In genomic region chr2:128797937-128798336, GRCh38 we compare ENCODE assay signal across 11 cellular contexts.
DNase-seq lines count a peak whose midpoint lies in the region; ATAC-seq and TF ChIP-seq lines count a peak whose summit lies in the region.
"Had no signal": no experiment of that assay in that cellular context is flagged by ENCODE, and none has a peak within 500 bp of the region (broad histone marks: within the 10 kb centered on the region; RNA-seq: fewer than 3 reads in every experiment).

No MANE protein-coding gene starts in this region.

- ATAC-seq in GM18870 (IDR thresholded peaks at IDR 0.05; ENCODE audit: unreplicated experiment) (peak; percentile 74), GM21529 (IDR thresholded peaks at IDR 0.05; ENCODE audit: unreplicated experiment) (peak; percentile 89), HG03354 (IDR thresholded peaks at IDR 0.05; ENCODE audit: poor library complexity, severe bottlenecking, unreplicated experiment) (peak; percentile 59), PC-3 (no peak)
- ATAC-seq: naive thymus-derived CD4-positive, alpha-beta T cell had no signal

- no peaks in the 10 kb centered on the region for H3K9me2 ChIP-seq in PC-3 (replicated peaks; ENCODE audit: low read length)

- BruUV-seq in PC-3 (replicated peaks; lab: Mats Ljungman, UMichigan), result no TSS peak

- H3K4me1 ChIP-seq in PC-3 (ENCODE audit: insufficient read depth, low read length), result no peaks in the 10 kb centered on the region

- TF ChIP-seq CTCF in PC-3 (conservative IDR thresholded peaks at IDR 0.05; ENCODE audit: low read depth, low read length), result no peak

- H3K4me3 ChIP-seq in PC-3 (ENCODE audit: low read length), result no peak overlapping the region

- H3K27ac ChIP-seq in PC-3 (ENCODE audit: low read length), result no peak overlapping the region

- no peaks in the 10 kb centered on the region for H3K9me3 ChIP-seq in PC-3 (ENCODE audit: low read length)

- no peaks in the 10 kb centered on the region for H3F3A ChIP-seq in PC-3 (ENCODE audit: low read length, unreplicated experiment)

- no peaks in the 10 kb centered on the region for H3K79me2 ChIP-seq in PC-3 (ENCODE audit: low read length)

- H3K27me3 ChIP-seq in PC-3 (ENCODE audit: low read length), result no peaks in the 10 kb centered on the region

- no peaks in the 10 kb centered on the region for H3K36me3 ChIP-seq in PC-3 (ENCODE audit: low read depth, low read length)

- DNase-seq in mesenteric fat pad (ENCODE audit: low spot score), result peak; percentile 55
- no peak for DNase-seq in hepatic stellate cell (ENCODE audit: low spot score)
- no peak for DNase-seq in NCI-H2227 (lab: John Stamatoyannopoulos, UW; ENCODE audit: unreplicated experiment)
- no peak for DNase-seq in PC-3
- DNase-seq in HPDE6-E6E7 (ENCODE audit: extremely low spot score), result no peak
- DNase-seq: activated CD4-positive, alpha-beta memory T cell treated with anti-CD3 and anti-CD28 coated beads, Interleukin-2, amount 10 ng/mL, durations not matched to agents 7 days and 5 days; CD8-positive, alpha-beta memory T cell; naive thymus-derived CD4-positive, alpha-beta T cell had no signal

- no peak overlapping the region for H3K4me2 ChIP-seq in PC-3 (ENCODE audit: low read length)

- no peak overlapping the region for H3K9ac ChIP-seq in PC-3 (ENCODE audit: low read length)

- H4K20me1 ChIP-seq in PC-3 (ENCODE audit: low read length), result no peaks in the 10 kb centered on the region

- POLR2A ChIA-PET in PC-3 (lab: Charles Lee; ENCODE audit: unreplicated experiment), result no interaction called here

- intact Hi-C loops in PC-3 (cut with micrococcal nuclease), result no loop called here

- CTCF ChIA-PET in PC-3 (lab: Charles Lee), result no interaction called here

- no peak overlapping the region for H2AFZ ChIP-seq in PC-3 (ENCODE audit: low read length)
